In the genomic region with DNA sequence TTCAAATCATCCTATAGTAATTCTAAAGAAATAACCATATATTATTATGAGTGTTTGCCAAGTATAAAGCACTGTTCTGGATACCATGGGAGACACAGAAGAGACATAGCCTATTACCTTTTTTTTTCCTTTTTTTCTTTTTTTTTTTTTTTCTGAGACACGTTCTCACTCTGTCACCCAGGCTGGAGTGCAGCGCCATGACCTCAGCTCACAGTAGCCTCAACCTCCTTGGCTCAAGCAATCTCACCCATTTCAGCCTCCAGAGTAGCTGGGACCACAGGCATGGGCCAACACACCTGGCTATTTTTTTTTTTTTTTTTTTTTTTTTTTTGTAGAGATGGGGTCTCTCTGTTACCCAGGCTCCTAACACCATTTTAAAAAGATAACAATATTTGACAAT, we compare ENCODE assay signal across 1 cellular context.
TF ChIP-seq lines count a peak whose summit lies in the region.

No MANE protein-coding gene starts in this region.

TF ChIP-seq in GM12878, 131 proteins besides CTCF, POLR2A, EP300 and RAD21:
- TF ChIP-seq, protein P1, sequence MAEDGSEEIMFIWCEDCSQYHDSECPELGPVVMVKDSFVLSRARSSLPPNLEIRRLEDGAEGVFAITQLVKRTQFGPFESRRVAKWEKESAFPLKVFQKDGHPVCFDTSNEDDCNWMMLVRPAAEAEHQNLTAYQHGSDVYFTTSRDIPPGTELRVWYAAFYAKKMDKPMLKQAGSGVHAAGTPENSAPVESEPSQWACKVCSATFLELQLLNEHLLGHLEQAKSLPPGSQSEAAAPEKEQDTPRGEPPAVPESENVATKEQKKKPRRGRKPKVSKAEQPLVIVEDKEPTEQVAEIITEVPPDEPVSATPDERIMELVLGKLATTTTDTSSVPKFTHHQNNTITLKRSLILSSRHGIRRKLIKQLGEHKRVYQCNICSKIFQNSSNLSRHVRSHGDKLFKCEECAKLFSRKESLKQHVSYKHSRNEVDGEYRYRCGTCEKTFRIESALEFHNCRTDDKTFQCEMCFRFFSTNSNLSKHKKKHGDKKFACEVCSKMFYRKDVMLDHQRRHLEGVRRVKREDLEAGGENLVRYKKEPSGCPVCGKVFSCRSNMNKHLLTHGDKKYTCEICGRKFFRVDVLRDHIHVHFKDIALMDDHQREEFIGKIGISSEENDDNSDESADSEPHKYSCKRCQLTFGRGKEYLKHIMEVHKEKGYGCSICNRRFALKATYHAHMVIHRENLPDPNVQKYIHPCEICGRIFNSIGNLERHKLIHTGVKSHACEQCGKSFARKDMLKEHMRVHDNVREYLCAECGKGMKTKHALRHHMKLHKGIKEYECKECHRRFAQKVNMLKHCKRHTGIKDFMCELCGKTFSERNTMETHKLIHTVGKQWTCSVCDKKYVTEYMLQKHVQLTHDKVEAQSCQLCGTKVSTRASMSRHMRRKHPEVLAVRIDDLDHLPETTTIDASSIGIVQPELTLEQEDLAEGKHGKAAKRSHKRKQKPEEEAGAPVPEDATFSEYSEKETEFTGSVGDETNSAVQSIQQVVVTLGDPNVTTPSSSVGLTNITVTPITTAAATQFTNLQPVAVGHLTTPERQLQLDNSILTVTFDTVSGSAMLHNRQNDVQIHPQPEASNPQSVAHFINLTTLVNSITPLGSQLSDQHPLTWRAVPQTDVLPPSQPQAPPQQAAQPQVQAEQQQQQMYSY (CRISPR knock-in tag; IDR thresholded peaks at IDR 0.05), result no peak
- TF ChIP-seq CEBPB (IDR thresholded peaks at IDR 0.05; ENCODE audit: borderline replicate concordance in 1 of 2, low read depth in 2 of 2, low read length in 2 of 2) (no peak), RB1 (IDR thresholded peaks at IDR 0.05; ENCODE audit: borderline replicate concordance) (no peak), TCF3 (IDR thresholded peaks at IDR 0.05; ENCODE audit: borderline replicate concordance, insufficient read depth, low read depth, low read length) (no peak), YY1 (IDR thresholded peaks at IDR 0.05; ENCODE audit: low read depth, low read length) (0 out of 2 replicates have a peak, but pooled peaks have one; percentile 12), ZNF384 (IDR thresholded peaks at IDR 0.05; ENCODE audit: borderline replicate concordance, low read depth, low read length) (peak; percentile 68; the same call in 1 of the 2 replicates), NFIC (IDR thresholded peaks at IDR 0.05; ENCODE audit: low read depth, low read length) (no peak), SMC3 (IDR thresholded peaks at IDR 0.05; ENCODE audit: borderline replicate concordance, low read length) (no peak), EGR1 (IDR thresholded peaks at IDR 0.05; ENCODE audit: borderline replicate concordance in 1 of 2, low read depth in 2 of 2, low read length in 2 of 2) (no peak), PAX5 (IDR thresholded peaks at IDR 0.05; ENCODE audit: borderline replicate concordance, low read depth, low read length) (no peak), RELA (IDR thresholded peaks at IDR 0.05; ENCODE audit: borderline replicate concordance, partially characterized antibody) (no peak), POLR2AphosphoS5 (IDR thresholded peaks at IDR 0.05; ENCODE audit: low read length) (no peak), MLLT1 (IDR thresholded peaks at IDR 0.05) (0 out of 2 replicates have a peak, but pooled peaks have one; percentile 16)
TF ChIP-seq in GM12878: peak in this region for 3.
